Comparison of ENCODE assay signal across 10 cellular contexts in the genomic region with DNA sequence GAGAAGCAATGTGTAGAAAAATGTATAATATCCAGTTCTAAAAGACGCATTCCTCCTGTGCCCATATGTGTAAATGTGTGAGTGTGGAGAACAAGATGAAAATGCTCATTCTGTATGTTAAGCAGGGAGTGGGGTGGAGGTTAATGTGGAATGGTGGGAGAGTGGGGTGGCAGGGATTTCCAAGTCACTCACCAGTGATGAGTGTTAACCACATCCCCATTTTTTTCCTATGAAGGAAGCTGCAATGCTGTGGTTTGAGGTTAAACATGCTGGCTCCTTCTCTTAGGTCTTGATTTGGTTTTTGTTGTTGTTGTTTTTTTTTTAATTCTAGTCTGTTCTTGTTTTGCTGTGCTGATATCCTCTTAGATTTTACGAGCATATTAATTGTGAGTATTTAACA.
DNase-seq lines count a peak whose midpoint lies in the region; ATAC-seq and TF ChIP-seq lines count a peak whose summit lies in the region.
"Had no signal": no experiment of that assay in that cellular context is flagged by ENCODE, and none has a peak within 500 bp of the region (broad histone marks: within the 10 kb centered on the region; RNA-seq: fewer than 3 reads in every experiment).

No MANE protein-coding gene starts in this region.

- no peaks in the 10 kb centered on the region for H3K36me3 ChIP-seq in BJ (ENCODE audit: control insufficient read depth, insufficient read depth, low read length)
- H3K36me3 ChIP-seq: cardiac muscle cell had no signal

- no peak overlapping the region for H3K4me3 Mint-ChIP-seq in memory B cell

- DNase-seq in BJ (ENCODE audit: low read depth) (peak; percentile 73), M059J (ENCODE audit: low read depth) (peak; percentile 93), astrocyte of the hippocampus (ENCODE audit: low read depth, low spot score) (peak; percentile 93), memory B cell (ENCODE audit: low spot score in 2 of 2) (no peak), putamen (ENCODE audit: low spot score) (no peak), RPMI8226 (no peak)
- DNase-seq in activated T-cell treated with anti-CD3 and anti-CD28 coated beads, Interleukin-2, amount 50 U/mL, for 1 hour: no peak

- no peak overlapping the region for H3K4me3 ChIP-seq in BJ (ENCODE audit: low read depth, low read length)
- H3K4me3 ChIP-seq: cardiac muscle cell, skin epidermis had no signal

- ATAC-seq in memory B cell (ENCODE audit: low read depth) (no peak), HG02870 (IDR thresholded peaks at IDR 0.05; ENCODE audit: unreplicated experiment) (no peak)

- peaks cover 1% of the 10 kb centered on the region for H3K9me3 Mint-ChIP-seq in memory B cell

- peaks cover 1% of the 10 kb centered on the region for H3K36me3 Mint-ChIP-seq in memory B cell

- CTCF ChIA-PET in BJ (lab: Yijun Ruan, JAX): interaction anchor here (1.0 to 1.3 kb wide), 2 partner anchors 28 to 32 kb away, joined by 3 to 4 read pairs; no protein-coding TSS in a partner anchor

- peaks cover 29% of the 10 kb centered on the region for H3K4me1 Mint-ChIP-seq in memory B cell

- POLR2A ChIA-PET in BJ (lab: Charles Lee): no interaction called here

- no peaks in the 10 kb centered on the region for H3K27me3 ChIP-seq in BJ (ENCODE audit: control insufficient read depth, insufficient read depth, low read length)
- H3K27me3 ChIP-seq: cardiac muscle cell had no signal

- TF ChIP-seq CTCF in BJ (IDR thresholded peaks at IDR 0.05; ENCODE audit: insufficient read depth, low read depth, low read length): no peak

- H3K27ac Mint-ChIP-seq in memory B cell: peak overlapping the region; percentile 75

- H3K27me3 Mint-ChIP-seq in memory B cell: no peaks in the 10 kb centered on the region

Comparison
In these comparisons a context has a peak if more than half of its experiments do, and no peak if none do; other contexts are left out.
1. DNase-seq: peak in BJ (single experiment), M059J (single experiment) and astrocyte of the hippocampus (single experiment); none in memory B cell (0 of 2), putamen (single experiment), activated T-cell treated with anti-CD3 and anti-CD28 coated beads, Interleukin-2, amount 50 U/mL, for 1 hour (single experiment) and RPMI8226 (single experiment).